In the genomic region with DNA sequence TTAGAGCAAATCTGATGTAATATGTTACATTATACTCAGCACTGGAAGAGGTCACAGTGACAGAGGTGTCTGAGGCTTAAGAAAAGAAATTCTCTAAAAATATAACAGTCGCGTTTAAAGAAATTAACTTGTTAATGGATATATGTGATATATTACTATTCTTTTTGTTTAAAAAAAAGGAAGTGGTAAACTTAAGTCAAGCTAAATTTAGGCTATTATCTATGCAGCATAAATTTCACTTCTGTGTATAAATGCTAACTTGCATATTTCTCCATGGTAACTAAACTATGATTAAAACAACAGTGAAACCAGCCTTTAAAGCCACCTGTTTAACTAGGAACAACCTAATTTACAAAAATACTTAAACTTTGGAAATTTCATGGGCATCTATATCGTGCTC, we compare ENCODE assay signal across 8 cellular contexts.
DNase-seq lines count a peak whose midpoint lies in the region; ATAC-seq and TF ChIP-seq lines count a peak whose summit lies in the region.

No MANE protein-coding gene starts in this region.

- peak; percentile 76 for ATAC-seq in HG03280 (IDR thresholded peaks at IDR 0.05; ENCODE audit: unreplicated experiment)

- peaks cover 25% of the 10 kb centered on the region for H3K4me1 Mint-ChIP-seq in activated T-helper 1 cell treated with anti-CD3 and anti-CD28 coated beads, Interleukin-12 subunit alpha, Interleukin-12 subunit beta, Interleukin-2, Interleukin-4 antibody, amounts not matched to agents 30 ng/mL and 10 ng/mL and 1 ng/mL, durations not matched to agents 14 hours and 24 hours and 36 hours (ENCODE audit: low read depth)

- no peak overlapping the region for H3K4me3 Mint-ChIP-seq in activated T-helper 1 cell treated with anti-CD3 and anti-CD28 coated beads, Interleukin-12 subunit alpha, Interleukin-12 subunit beta, Interleukin-2, Interleukin-4 antibody, amounts not matched to agents 30 ng/mL and 10 ng/mL and 1 ng/mL, durations not matched to agents 14 hours and 24 hours and 36 hours

- peaks cover 16% of the 10 kb centered on the region for H3K27me3 Mint-ChIP-seq in activated T-helper 1 cell treated with anti-CD3 and anti-CD28 coated beads, Interleukin-12 subunit alpha, Interleukin-12 subunit beta, Interleukin-2, Interleukin-4 antibody, amounts not matched to agents 30 ng/mL and 10 ng/mL and 1 ng/mL, durations not matched to agents 14 hours and 24 hours and 36 hours (ENCODE audit: insufficient read depth)

- H3K27ac Mint-ChIP-seq in activated T-helper 1 cell treated with anti-CD3 and anti-CD28 coated beads, Interleukin-12 subunit alpha, Interleukin-12 subunit beta, Interleukin-2, Interleukin-4 antibody, amounts not matched to agents 30 ng/mL and 10 ng/mL and 1 ng/mL, durations not matched to agents 14 hours and 24 hours and 36 hours: peak overlapping the region; percentile 65

- peak; percentile 14 for DNase-seq in GM12865 (ENCODE audit: low read depth)
- DNase-seq in GM20000 (ENCODE audit: low spot score): peak; percentile 42
- no peak for DNase-seq in activated T-helper 1 cell treated with anti-CD3 and anti-CD28 coated beads, Interleukin-12 subunit alpha, Interleukin-12 subunit beta, Interleukin-2, Interleukin-4 antibody, amounts not matched to agents 30 ng/mL and 10 ng/mL and 1 ng/mL, durations not matched to agents 14 hours and 24 hours and 36 hours (ENCODE audit: low spot score)
- DNase-seq in dedifferentiated amniotic fluid mesenchymal stem cell (ENCODE audit: extremely low spot score): no peak
- no peak for DNase-seq in AG08395 (ENCODE audit: low spot score)
- DNase-seq in H4 (ENCODE audit: low spot score): no peak
- DNase-seq in SHP77 (lab: John Stamatoyannopoulos, UW): no peak

- H3K36me3 Mint-ChIP-seq in activated T-helper 1 cell treated with anti-CD3 and anti-CD28 coated beads, Interleukin-12 subunit alpha, Interleukin-12 subunit beta, Interleukin-2, Interleukin-4 antibody, amounts not matched to agents 30 ng/mL and 10 ng/mL and 1 ng/mL, durations not matched to agents 14 hours and 24 hours and 36 hours (ENCODE audit: low read depth): no peaks in the 10 kb centered on the region

- TF ChIP-seq CTCF in GM12865 (IDR thresholded peaks at IDR 0.05; ENCODE audit: insufficient read depth, low read depth, low read length, missing control alignments) (no peak), GM20000 (IDR thresholded peaks at IDR 0.05; ENCODE audit: extremely low read depth, missing control alignments) (no peak)

- H3K9me3 Mint-ChIP-seq in activated T-helper 1 cell treated with anti-CD3 and anti-CD28 coated beads, Interleukin-12 subunit alpha, Interleukin-12 subunit beta, Interleukin-2, Interleukin-4 antibody, amounts not matched to agents 30 ng/mL and 10 ng/mL and 1 ng/mL, durations not matched to agents 14 hours and 24 hours and 36 hours: no peaks in the 10 kb centered on the region

- intact Hi-C loops in activated T-helper 1 cell treated with anti-CD3 and anti-CD28 coated beads, Interleukin-12 subunit alpha, Interleukin-12 subunit beta, Interleukin-2, Interleukin-4 antibody, amounts not matched to agents 30 ng/mL and 10 ng/mL and 1 ng/mL, durations not matched to agents 14 hours and 24 hours and 36 hours (cut with micrococcal nuclease): loop anchor here (2.0 kb wide), 4 partner anchors 191 to 535 kb away; a partner anchor contains a TSS

- no peak overlapping the region for H3K4me3 ChIP-seq in GM12865 (ENCODE audit: low read depth, low read length)

Comparison
In these comparisons a context has a peak if more than half of its experiments do, and no peak if none do; other contexts are left out.
1. DNase-seq: peak in GM12865 (single experiment) and GM20000 (single experiment); none in activated T-helper 1 cell treated with anti-CD3 and anti-CD28 coated beads, Interleukin-12 subunit alpha, Interleukin-12 subunit beta, Interleukin-2, Interleukin-4 antibody, amounts not matched to agents 30 ng/mL and 10 ng/mL and 1 ng/mL, durations not matched to agents 14 hours and 24 hours and 36 hours (single experiment), dedifferentiated amniotic fluid mesenchymal stem cell (single experiment), AG08395 (single experiment), H4 (single experiment) and SHP77 (0 of 2).